Comparison of ENCODE assay signal across 15 cellular contexts in genomic region chr10:34721201-34721840, GRCh38.
DNase-seq lines count a peak whose midpoint lies in the region; ATAC-seq and TF ChIP-seq lines count a peak whose summit lies in the region.
"Had no signal": no experiment of that assay in that cellular context is flagged by ENCODE, and none has a peak within 500 bp of the region (broad histone marks: within the 10 kb centered on the region; RNA-seq: fewer than 3 reads in every experiment).

No MANE protein-coding gene starts in this region.

- no peak for TF ChIP-seq CTCF in fibroblast of mammary gland (conservative IDR thresholded peaks at IDR 0.05; ENCODE audit: control insufficient read depth, insufficient read depth, low read depth, low read length)
- no peak for TF ChIP-seq CTCF in BE2C (IDR thresholded peaks at IDR 0.05; ENCODE audit: low read depth, low read length)

- ATAC-seq in GM18517 (IDR thresholded peaks at IDR 0.05; ENCODE audit: unreplicated experiment), result no peak
- ATAC-seq: activated naive CD8-positive, alpha-beta T cell treated with anti-CD3 and anti-CD28 coated beads, Interleukin-2, amount 50 U/mL, for 24 hours had no signal

- H3K4me3 ChIP-seq in SK-N-MC (peak overlapping the region; percentile 50), fibroblast of mammary gland (ENCODE audit: control insufficient read depth, low read depth, low read length) (no peak overlapping the region), skeletal muscle satellite cell (ENCODE audit: low read length) (peak overlapping the region; percentile 43), BE2C (ENCODE audit: low read depth, low read length) (no peak overlapping the region)
- H3K4me3 ChIP-seq: HAP-1, Peyer's patch had no signal

- no peaks in the 10 kb centered on the region for H3K9me3 ChIP-seq in SK-N-MC (ENCODE audit: low read depth, low read length)
- H3K9me3 ChIP-seq in skeletal muscle satellite cell (replicated peaks; ENCODE audit: low read length), result no peaks in the 10 kb centered on the region
- no peaks in the 10 kb centered on the region for H3K9me3 ChIP-seq in BE2C
- H3K9me3 ChIP-seq: HAP-1, Peyer's patch had no signal

- H3K4me2 ChIP-seq in skeletal muscle satellite cell (ENCODE audit: low read length), result peak overlapping the region; percentile 75

- H3K27ac ChIP-seq in SK-N-MC (peak overlapping the region; percentile 64), substantia nigra (ENCODE audit: low read depth, low read length, poor library complexity, severe bottlenecking) (no peak overlapping the region)
- H3K27ac ChIP-seq: Peyer's patch had no signal

- DNase-seq in H4 (ENCODE audit: low spot score) (peak; percentile 65), SK-N-MC (ENCODE audit: low read depth, low spot score) (no peak), fibroblast of mammary gland (ENCODE audit: low read depth) (peak; percentile 37), substantia nigra (lab: John Stamatoyannopoulos, UW) (no peak), NCI-H524 (lab: John Stamatoyannopoulos, UW) (no peak), BE2C (no peak)
- DNase-seq: activated CD4-positive, alpha-beta T cell treated with anti-CD3 and anti-CD28 coated beads, Interleukin-2, amount 10 ng/mL, durations not matched to agents 24 days and 14 days; activated naive CD8-positive, alpha-beta T cell treated with anti-CD3 and anti-CD28 coated beads, Interleukin-2, amount 50 U/mL, for 24 hours; DMS79; NCI-H187 treated with DMSO at 0.1 percent for 48 hours; Peyer's patch; stimulated activated naive CD4-positive, alpha-beta T cell had no signal

- no peak overlapping the region for H3K9ac ChIP-seq in SK-N-MC (ENCODE audit: insufficient read length)
- peak overlapping the region; percentile 51 for H3K9ac ChIP-seq in skeletal muscle satellite cell (ENCODE audit: low read depth, low read length)

- H3K36me3 ChIP-seq in SK-N-MC (ENCODE audit: insufficient read depth, low read length) (no peaks in the 10 kb centered on the region), skeletal muscle satellite cell (ENCODE audit: insufficient read depth, low read length) (no peaks in the 10 kb centered on the region), BE2C (no peaks in the 10 kb centered on the region)
- H3K36me3 ChIP-seq: HAP-1, Peyer's patch had no signal

- H3K4me1 ChIP-seq in skeletal muscle satellite cell (ENCODE audit: control insufficient read depth, insufficient read depth, low read length) (peaks cover 18% of the 10 kb centered on the region), BE2C (no peaks in the 10 kb centered on the region; the same call in 1 of the 2 replicates)

- H3K27me3 ChIP-seq in skeletal muscle satellite cell (ENCODE audit: control insufficient read depth, insufficient read depth, low read length) (no peaks in the 10 kb centered on the region), BE2C (no peaks in the 10 kb centered on the region)
- H3K27me3 ChIP-seq: Peyer's patch had no signal

Comparison
In these comparisons a context has a peak if more than half of its experiments do, and no peak if none do; other contexts are left out.
1. DNase-seq: peak in H4 (single experiment) and fibroblast of mammary gland (single experiment); none in SK-N-MC (single experiment), substantia nigra (0 of 49), NCI-H524 (0 of 2) and BE2C (single experiment).
2. H3K4me3 ChIP-seq: peak in SK-N-MC (single experiment) and skeletal muscle satellite cell (single experiment); none in fibroblast of mammary gland (single experiment) and BE2C (single experiment).